8 cellular contexts compared by ENCODE assay signal in the genomic region with DNA sequence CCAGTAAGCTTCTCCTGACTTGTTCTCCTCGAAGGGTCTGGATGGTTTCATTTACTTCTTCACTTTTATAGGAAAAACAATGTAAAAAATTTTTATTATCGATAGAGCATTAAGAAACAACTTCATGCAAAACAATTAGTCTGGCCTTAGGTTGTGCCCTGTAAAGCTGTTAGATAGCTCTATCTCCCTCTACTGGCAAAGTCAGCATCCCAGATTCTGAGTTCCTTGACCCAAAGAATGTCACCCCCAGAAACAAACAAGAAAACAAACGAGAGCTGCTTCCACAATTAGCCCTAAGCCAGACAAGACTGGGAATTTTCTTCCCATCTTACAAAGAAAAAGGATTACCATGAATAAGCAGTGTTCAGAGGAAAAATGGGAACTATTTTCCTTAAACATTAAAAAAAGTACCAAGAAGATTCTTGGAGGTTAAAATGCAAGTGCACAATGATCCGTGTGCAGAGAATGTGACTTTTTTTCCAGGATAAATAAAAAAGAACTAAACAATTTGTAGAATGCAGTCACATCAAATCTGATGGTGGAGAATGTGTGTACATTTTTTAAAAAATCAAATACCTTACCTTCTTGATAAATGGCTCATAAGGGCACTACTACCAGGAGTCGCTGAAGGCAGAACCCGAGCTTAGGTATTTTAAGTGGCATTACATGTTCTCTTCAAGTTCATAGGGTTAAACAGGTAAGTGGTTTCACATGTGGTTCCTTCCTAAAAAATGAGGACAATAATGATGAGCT.
DNase-seq lines count a peak whose midpoint lies in the region; ATAC-seq and TF ChIP-seq lines count a peak whose summit lies in the region.

No MANE protein-coding gene starts in this region.

- H4K20me1 ChIP-seq in PC-9 (ENCODE audit: insufficient read depth), result no peaks in the 10 kb centered on the region

- no peak for TF ChIP-seq EP300 in sigmoid colon (IDR thresholded peaks at IDR 0.05)

- H3K4me2 ChIP-seq in PC-9, result no peak overlapping the region

- no peak overlapping the region for H2AFZ ChIP-seq in PC-9

- CTCF ChIA-PET in PC-9 (lab: Charles Lee), result no interaction called here

- no peaks in the 10 kb centered on the region for H3K79me2 ChIP-seq in PC-9 (ENCODE audit: low read depth)

- POLR2A ChIA-PET in PC-9 (lab: Charles Lee; ENCODE audit: unreplicated experiment), result no interaction called here

- ATAC-seq in GM18907 (IDR thresholded peaks at IDR 0.05; ENCODE audit: unreplicated experiment) (peak; percentile 66), foreskin keratinocyte (no peak), HG02571 (IDR thresholded peaks at IDR 0.05; ENCODE audit: unreplicated experiment) (no peak)

- TF ChIP-seq POLR2A in sigmoid colon (IDR thresholded peaks at IDR 0.05), result no peak

- intact Hi-C loops in PC-9 (cut with micrococcal nuclease; ENCODE audit: unreplicated experiment), result no loop called here
- intact Hi-C loops in sigmoid colon (cut with DNase I), result loop anchor here (5.0 kb wide), 2 partner anchors 53 to 458 kb away; a partner anchor contains a TSS

- H3K27ac ChIP-seq in PC-9 (no peak overlapping the region), foreskin keratinocyte (no peak overlapping the region), sigmoid colon (peak overlapping the region; percentile 43 to 73 (median 63))

- H3K4me1 ChIP-seq in PC-9 (replicated peaks; ENCODE audit: insufficient read depth), result no peaks in the 10 kb centered on the region
- H3K4me1 ChIP-seq in foreskin keratinocyte, result no peaks in the 10 kb centered on the region
- H3K4me1 ChIP-seq in sigmoid colon, result peaks cover 0 to 42% (median 28%) of the 10 kb centered on the region in 4 donors

- peak; percentile 33 for DNase-seq in A172 (ENCODE audit: low spot score)
- no peak for DNase-seq in PC-9
- DNase-seq in foreskin keratinocyte, result no peak
- no peak for DNase-seq in sigmoid colon
- no peak for DNase-seq in GM19238 (ENCODE audit: insufficient read length, low spot score)
- DNase-seq in KG1 (lab: John Stamatoyannopoulos, UW), result no peak

- 40 to 48% methylated on average over 6 of the region's 6 CpGs for WGBS in sigmoid colon, 2 donors

- H3K9me2 ChIP-seq in PC-9 (ENCODE audit: insufficient read depth), result no peaks in the 10 kb centered on the region

- H3K36me3 ChIP-seq in PC-9 (ENCODE audit: low read depth) (no peaks in the 10 kb centered on the region), sigmoid colon (no peaks in the 10 kb centered on the region)

- no TSS peak for BruUV-seq in PC-9 (replicated peaks; lab: Mats Ljungman, UMichigan)

- H3K27me3 ChIP-seq in PC-9 (ENCODE audit: insufficient read depth, low read depth), result no peaks in the 10 kb centered on the region
- no peaks in the 10 kb centered on the region for H3K27me3 ChIP-seq in foreskin keratinocyte
- no peaks in the 10 kb centered on the region for H3K27me3 ChIP-seq in sigmoid colon

- H3K4me3 ChIP-seq in PC-9 (no peak overlapping the region), sigmoid colon (no peak overlapping the region)

- no peaks in the 10 kb centered on the region for H3F3A ChIP-seq in PC-9 (ENCODE audit: insufficient read depth, low read depth)

- peak; percentile 33; the same call in 1 of the 2 replicates for TF ChIP-seq CTCF in PC-9 (conservative IDR thresholded peaks at IDR 0.05)
- TF ChIP-seq CTCF in foreskin keratinocyte (conservative IDR thresholded peaks at IDR 0.05), result peak; percentile 29
- peak; percentile 48 to 67 (median 56) for TF ChIP-seq CTCF in sigmoid colon (IDR thresholded peaks at IDR 0.05)

- H3K9me3 ChIP-seq in PC-9 (ENCODE audit: insufficient read depth, low read depth) (no peaks in the 10 kb centered on the region), sigmoid colon (no peaks in the 10 kb centered on the region)

Comparison
In these comparisons a context has a peak if more than half of its experiments do, and no peak if none do; other contexts are left out.
1. H3K27ac ChIP-seq: peak in sigmoid colon (4 of 4); none in PC-9 (single experiment) and foreskin keratinocyte (single experiment).
2. Peak in every context shown above with its lines, with median percentiles within 50 percentile points of each other: CTCF ChIP-seq.